In genomic region chr18:33851546-33852078, GRCh38 we compare ENCODE assay signal across 16 cellular contexts.
DNase-seq lines count a peak whose midpoint lies in the region; ATAC-seq and TF ChIP-seq lines count a peak whose summit lies in the region.
"Had no signal": no experiment of that assay in that cellular context is flagged by ENCODE, and none has a peak within 500 bp of the region (broad histone marks: within the 10 kb centered on the region; RNA-seq: fewer than 3 reads in every experiment).

No MANE protein-coding gene starts in this region.

- no peaks in the 10 kb centered on the region for H3K36me3 Mint-ChIP-seq in activated naive CD4-positive, alpha-beta T cell treated with anti-CD3 and anti-CD28 coated beads, Interleukin-2, amount 50 U/mL, for 72 hours
- H3K36me3 Mint-ChIP-seq: CD4-positive, CD25-positive, alpha-beta regulatory T cell had no signal

- H3K27me3 ChIP-seq in BLaER1 (no peaks in the 10 kb centered on the region), Karpas-422 (ENCODE audit: low read length) (no peaks in the 10 kb centered on the region), suprapubic skin (no peaks in the 10 kb centered on the region)

- POLR2A ChIA-PET in OCI-LY7 (lab: Charles Lee): interaction anchor here (0.6 to 8.9 kb wide), 4 partner anchors 9 to 221 kb away, joined by 3 to 133 read pairs (median 52); no protein-coding TSS in a partner anchor

- H3K27ac Mint-ChIP-seq in activated naive CD4-positive, alpha-beta T cell treated with anti-CD3 and anti-CD28 coated beads, Interleukin-2, amount 50 U/mL, for 72 hours: no peak overlapping the region
- H3K27ac Mint-ChIP-seq: CD4-positive, CD25-positive, alpha-beta regulatory T cell; HFFc6 had no signal

- H3K79me2 ChIP-seq in Karpas-422 (ENCODE audit: low read length) (no peaks in the 10 kb centered on the region), OCI-LY7 (ENCODE audit: insufficient read depth, low read depth, low read length) (peaks cover 51% of the 10 kb centered on the region; the same call in 1 of the 2 replicates)

- TF ChIP-seq EP300 in suprapubic skin (IDR thresholded peaks at IDR 0.05): no peak

- H3K9me3 Mint-ChIP-seq in activated naive CD4-positive, alpha-beta T cell treated with anti-CD3 and anti-CD28 coated beads, Interleukin-2, amount 50 U/mL, for 72 hours: peaks cover 5 to 10% of the 10 kb centered on the region in 2 donors

- H3K9me2 ChIP-seq in Karpas-422 (replicated peaks; ENCODE audit: insufficient read depth, low read length) (no peaks in the 10 kb centered on the region), OCI-LY7 (ENCODE audit: insufficient read depth, low read length) (no peaks in the 10 kb centered on the region; the same call in 1 of the 2 replicates)

- no peak for TF ChIP-seq POLR2A in suprapubic skin (IDR thresholded peaks at IDR 0.05)

- H4K20me1 ChIP-seq in BLaER1 (no peaks in the 10 kb centered on the region), Karpas-422 (ENCODE audit: insufficient read depth, low read depth, low read length) (no peaks in the 10 kb centered on the region), OCI-LY7 (ENCODE audit: insufficient read depth, low read length) (no peaks in the 10 kb centered on the region)

- H3K27ac ChIP-seq in BLaER1: peak overlapping the region; percentile 92
- peak overlapping the region; percentile 99 for H3K27ac ChIP-seq in Karpas-422 (ENCODE audit: low read length)
- H3K27ac ChIP-seq in OCI-LY7 (ENCODE audit: low read depth, low read length, poor library complexity, severe bottlenecking): peak overlapping the region; percentile 100
- H3K27ac ChIP-seq in suprapubic skin: no peak overlapping the region
- H3K27ac ChIP-seq: 22Rv1, HL-60 had no signal

- H3K4me2 ChIP-seq in BLaER1 (peak overlapping the region; percentile 61), Karpas-422 (ENCODE audit: low read depth, low read length, poor library complexity, severe bottlenecking) (peak overlapping the region; percentile 88), OCI-LY7 (ENCODE audit: low read length) (peak overlapping the region; percentile 93)

- peak; percentile 63 for DNase-seq in GM12865 (ENCODE audit: low read depth)
- peak; percentile 93 for DNase-seq in Karpas-422
- peak; percentile 76 for DNase-seq in OCI-LY7 (ENCODE audit: low spot score)
- no peak for DNase-seq in activated naive CD4-positive, alpha-beta T cell treated with anti-CD3 and anti-CD28 coated beads, Interleukin-2, amount 50 U/mL, for 72 hours (ENCODE audit: low spot score in 2 of 2)
- no peak for DNase-seq in suprapubic skin (ENCODE audit: low spot score in 2 of 2)
- DNase-seq: CD4-positive, CD25-positive, alpha-beta regulatory T cell; DMS 273 treated with DMSO at 0.1 percent for 48 hours; DMS79; EL; HCEC 1CT; HFFc6 had no signal

- H2AFZ ChIP-seq in Karpas-422 (ENCODE audit: low read length): no peak overlapping the region
- no peak overlapping the region for H2AFZ ChIP-seq in OCI-LY7 (ENCODE audit: low read length)

- no TSS peak for BruUV-seq in OCI-LY7 (replicated peaks; lab: Mats Ljungman, UMichigan)

- ATAC-seq in HG02885 (IDR thresholded peaks at IDR 0.05; ENCODE audit: poor library complexity, unreplicated experiment): no peak
- ATAC-seq in activated naive CD4-positive, alpha-beta T cell treated with anti-CD3 and anti-CD28 coated beads, Interleukin-2, amount 50 U/mL, for 72 hours: no peak
- no peak for ATAC-seq in HG03039 (IDR thresholded peaks at IDR 0.05; ENCODE audit: unreplicated experiment)

- intact Hi-C loops in OCI-LY7 (cut with micrococcal nuclease; ENCODE audit: unreplicated experiment): loop anchor here (1.0 to 5.0 kb wide), 2 partner anchors 10 to 1049 kb away; no protein-coding TSS in a partner anchor

- H3K4me3 ChIP-seq in BLaER1: peak overlapping the region; percentile 64
- peak overlapping the region; percentile 34; the same call in 1 of the 2 replicates for H3K4me3 ChIP-seq in GM12865 (ENCODE audit: low read depth, low read length)
- H3K4me3 ChIP-seq in Karpas-422 (ENCODE audit: low read length): peak overlapping the region; percentile 67
- peak overlapping the region; percentile 74 for H3K4me3 ChIP-seq in OCI-LY7 (ENCODE audit: low read depth, low read length, poor library complexity, severe bottlenecking)
- no peak overlapping the region for H3K4me3 ChIP-seq in suprapubic skin

- WGBS in suprapubic skin: 88% methylated on average over 3 of the region's 3 CpGs

- H3K4me1 ChIP-seq in BLaER1: peaks cover 49% of the 10 kb centered on the region
- H3K4me1 ChIP-seq in Karpas-422 (ENCODE audit: low read length): peaks cover 86% of the 10 kb centered on the region
- H3K4me1 ChIP-seq in OCI-LY7 (ENCODE audit: insufficient read depth, low read length, poor library complexity, severe bottlenecking): peaks cover 62% of the 10 kb centered on the region
- H3K4me1 ChIP-seq in suprapubic skin: no peaks in the 10 kb centered on the region

- TF ChIP-seq CTCF in GM12865 (IDR thresholded peaks at IDR 0.05; ENCODE audit: insufficient read depth, low read depth, low read length, missing control alignments) (no peak), OCI-LY7 (conservative IDR thresholded peaks at IDR 0.05; ENCODE audit: low read length) (no peak), suprapubic skin (IDR thresholded peaks at IDR 0.05) (no peak)

- H3K36me3 ChIP-seq in BLaER1: no peaks in the 10 kb centered on the region
- H3K36me3 ChIP-seq in Karpas-422 (ENCODE audit: insufficient read depth, low read length): no peaks in the 10 kb centered on the region
- peaks cover 13% of the 10 kb centered on the region for H3K36me3 ChIP-seq in OCI-LY7 (ENCODE audit: insufficient read depth, low read length)
- H3K36me3 ChIP-seq in suprapubic skin: no peaks in the 10 kb centered on the region

- CTCF ChIA-PET in OCI-LY7 (lab: Charles Lee; ENCODE audit: unreplicated experiment): interaction anchor here (1.6 kb wide), 1 partner anchor 10 kb away, joined by 5 read pairs; no protein-coding TSS in a partner anchor

- H3K9me3 ChIP-seq in BLaER1 (peaks cover 7% of the 10 kb centered on the region; the same call in 1 of the 2 replicates), Karpas-422 (ENCODE audit: low read length) (no peaks in the 10 kb centered on the region), OCI-LY7 (ENCODE audit: low read length) (no peaks in the 10 kb centered on the region), suprapubic skin (no peaks in the 10 kb centered on the region)

- H3K9ac ChIP-seq in BLaER1 (peak overlapping the region; percentile 86), Karpas-422 (ENCODE audit: low read length) (peak overlapping the region; percentile 86)

Comparison
In these comparisons a context has a peak if more than half of its experiments do, and no peak if none do; other contexts are left out.
1. DNase-seq: peak in GM12865 (single experiment), Karpas-422 (single experiment) and OCI-LY7 (single experiment); none in activated naive CD4-positive, alpha-beta T cell treated with anti-CD3 and anti-CD28 coated beads, Interleukin-2, amount 50 U/mL, for 72 hours (0 of 2) and suprapubic skin (0 of 2).
2. Peak in every context shown above with its lines, with median percentiles within 50 percentile points of each other: H3K4me2 ChIP-seq.